ENCODE assay signal across 22 cellular contexts in genomic region chr3:108271626-108272025, GRCh38. TPM values are rescaled to one million over a fixed set of nuclear protein-coding genes. Genes with fewer than 3 reads are reported as not detected.
DNase-seq lines count a peak whose midpoint lies in the region; ATAC-seq and TF ChIP-seq lines count a peak whose summit lies in the region.
"Had no signal": no experiment of that assay in that cellular context is flagged by ENCODE, and none has a peak within 500 bp of the region (broad histone marks: within the 10 kb centered on the region; RNA-seq: fewer than 3 reads in every experiment).

No MANE protein-coding gene starts in this region.

- H3K4me3 Mint-ChIP-seq in T-helper 17 cell = no peak overlapping the region
- H3K4me3 Mint-ChIP-seq: CD14-positive monocyte; CD4-positive, alpha-beta T cell; CD8-positive, alpha-beta memory T cell had no signal

- H3K9me3 ChIP-seq in T-helper 17 cell (ENCODE audit: control insufficient read depth, low read length, poor library complexity, severe bottlenecking) = no peaks in the 10 kb centered on the region
- H3K9me3 ChIP-seq: BE2C had no signal

- DNase-seq in AG20443 (ENCODE audit: low spot score) = peak; percentile 15
- peak; percentile 23 for DNase-seq in epidermal melanocyte (ENCODE audit: insufficient read length, low spot score)
- DNase-seq in fibroblast of mammary gland (ENCODE audit: low read depth) = peak; percentile 11
- DNase-seq in renal cortical epithelial cell (ENCODE audit: low read depth) = peak; percentile 25
- DNase-seq in NCI-H2196 (lab: John Stamatoyannopoulos, UW; ENCODE audit: unreplicated experiment) = no peak
- DNase-seq in T-helper 17 cell = no peak
- DNase-seq in NCI-H345 (lab: John Stamatoyannopoulos, UW) = no peak
- DNase-seq in mucosa of gallbladder (ENCODE audit: low spot score) = no peak
- DNase-seq: AML-193; BE2C; CD4-positive, alpha-beta T cell; CD8-positive, alpha-beta memory T cell; DMS53; DMS79 treated with DMSO at 0.1 percent for 48 hours; GF-D8; H7; HCEC 1CT had no signal

- no peak overlapping the region for H3K4me3 ChIP-seq in fibroblast of mammary gland (ENCODE audit: control insufficient read depth, low read depth, low read length)
- H3K4me3 ChIP-seq: BLaER1 treated with 17β-estradiol and CSF1 and Interleukin-3, amounts not matched to agents 10 nM and 100 nM had no signal

- H3K27me3 Mint-ChIP-seq in T-helper 17 cell = no peaks in the 10 kb centered on the region
- H3K27me3 Mint-ChIP-seq: CD4-positive, alpha-beta T cell; CD8-positive, alpha-beta memory T cell had no signal

- no peaks in the 10 kb centered on the region for H3K4me1 Mint-ChIP-seq in T-helper 17 cell
- H3K4me1 Mint-ChIP-seq: CD8-positive, alpha-beta memory T cell had no signal

- peaks cover 4% of the 10 kb centered on the region for H3K36me3 Mint-ChIP-seq in T-helper 17 cell (ENCODE audit: low read depth)
- H3K36me3 Mint-ChIP-seq: CD14-positive monocyte had no signal

- no peak overlapping the region for H3K27ac Mint-ChIP-seq in T-helper 17 cell
- H3K27ac Mint-ChIP-seq: CD14-positive monocyte; CD4-positive, alpha-beta T cell; CD8-positive, alpha-beta memory T cell had no signal

- no peak for TF ChIP-seq CTCF in fibroblast of mammary gland (conservative IDR thresholded peaks at IDR 0.05; ENCODE audit: control insufficient read depth, insufficient read depth, low read depth, low read length)

- no peak for ATAC-seq in T-helper 17 cell

RNA-seq across cellular contexts. Expression of gene HHLA2, which starts 24.7 kb away (rescaled TPM):
- total RNA-seq in renal cortical epithelial cell (0.05 and 2.3 TPM in 2 replicates), T-helper 17 cell (1 to 10 TPM in 1 of 2 donors, under 1 TPM in 1; 0.37 to 2.0 TPM), mucosa of gallbladder (69.1 TPM)
- total RNA-seq: Daoy, G401, H1, H7 had no signal

RNA-seq across cellular contexts. Expression of gene IFT57, which starts 49.4 kb away (rescaled TPM):
- 58.5 and 77.2 TPM in 2 replicates for total RNA-seq in renal cortical epithelial cell
- 10 to 100 TPM; 48.4 to 52.9 TPM for total RNA-seq in T-helper 17 cell
- total RNA-seq in mucosa of gallbladder = 51.1 TPM

Comparison
In these comparisons a context has a peak if more than half of its experiments do, and no peak if none do; other contexts are left out.
1. DNase-seq: peak in AG20443 (single experiment), epidermal melanocyte (single experiment), fibroblast of mammary gland (single experiment) and renal cortical epithelial cell (single experiment); none in NCI-H2196 (single experiment), T-helper 17 cell (0 of 3), NCI-H345 (single experiment) and mucosa of gallbladder (single experiment).
2. RNA of gene HHLA2, which starts 24.7 kb away (total RNA-seq): 69.1 TPM in mucosa of gallbladder (single experiment); 0.37 to 2.0 TPM in T-helper 17 cell and 0.05 to 2.3 TPM in renal cortical epithelial cell; every median in the first group is over 10 times any median in the second.